27 cellular contexts compared by ENCODE assay signal in genomic region chr3:87607234-87607633, GRCh38.
"Had no signal": no experiment of that assay in that cellular context is flagged by ENCODE, and none has a peak within 500 bp of the region (broad histone marks: within the 10 kb centered on the region; RNA-seq: fewer than 3 reads in every experiment).

No MANE protein-coding gene starts in this region.

- H3K4me3 ChIP-seq: colonic mucosa, coronary artery, dorsolateral prefrontal cortex, esophagus muscularis mucosa, esophagus squamous epithelium, gastrocnemius medialis, gastroesophageal sphincter, heart left ventricle, heart right ventricle had no signal

- H3K9me3 ChIP-seq: colonic mucosa, gastrocnemius medialis had no signal

- H3K36me3 ChIP-seq: colonic mucosa, esophagus muscularis mucosa, esophagus squamous epithelium, gastrocnemius medialis, gastroesophageal sphincter, heart left ventricle, heart right ventricle had no signal

- DNase-seq: colonic mucosa; cortex of kidney; dermis blood vessel endothelial cell; dorsolateral prefrontal cortex; effector CD4-positive, alpha-beta T cell; effector CD8-positive, alpha-beta T cell; effector memory CD4-positive, alpha-beta T cell; effector memory CD8-positive, alpha-beta T cell; endodermal cell; erythroblast; esophagus squamous epithelium; foreskin fibroblast; foreskin keratinocyte; foreskin melanocyte; gastrocnemius medialis; glutamatergic neuron; head of caudate nucleus; heart left ventricle; heart right ventricle had no signal

- H3K27ac ChIP-seq: colonic mucosa, coronary artery, dorsolateral prefrontal cortex, epithelial cell of prostate, esophagus muscularis mucosa, esophagus squamous epithelium, foreskin keratinocyte, gastrocnemius medialis, gastroesophageal sphincter, heart left ventricle, heart right ventricle had no signal

- H3K27me3 ChIP-seq: colonic mucosa, dorsolateral prefrontal cortex, esophagus muscularis mucosa, esophagus squamous epithelium, foreskin keratinocyte, gastrocnemius medialis, gastroesophageal sphincter, heart left ventricle, heart right ventricle had no signal

- FAIRE-seq: colon, endometrium, endothelial cell of umbilical vein, frontal cortex had no signal

- H3K4me1 ChIP-seq: colonic mucosa, esophagus muscularis mucosa, esophagus squamous epithelium, foreskin keratinocyte, gastrocnemius medialis, gastroesophageal sphincter, heart left ventricle, heart right ventricle had no signal
